In the genomic region with DNA sequence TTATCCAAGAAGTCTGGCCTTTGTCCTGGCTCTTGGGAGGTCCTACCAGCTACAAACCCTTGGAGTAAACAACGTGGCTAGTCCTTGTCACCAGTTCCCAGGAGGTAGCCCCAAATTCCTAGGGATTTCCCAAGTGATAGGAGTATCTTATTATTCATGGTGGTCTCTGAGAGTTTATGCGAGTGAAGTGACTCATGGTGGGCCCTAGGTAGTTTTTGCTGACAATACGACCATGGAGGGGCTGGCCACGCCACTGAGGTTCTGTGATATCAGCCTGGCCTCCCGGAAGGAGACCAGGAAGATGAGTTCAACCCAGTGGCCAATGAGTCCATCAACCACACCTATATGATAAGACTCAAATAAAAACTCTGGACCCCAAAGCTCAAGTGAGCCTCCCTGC, we compare ENCODE assay signal across 2 cellular contexts.
A peak's percentile ranks its signal among the peaks of the same experiment; 100 is the strongest.
TF ChIP-seq lines count a peak whose summit lies in the region.

No MANE protein-coding gene starts in this region.

TF ChIP-seq in GM23338, 12 proteins besides CTCF, POLR2A, EP300 and RAD21:
- no peak for TF ChIP-seq POLR2AphosphoS5 (IDR thresholded peaks at IDR 0.05; ENCODE audit: low read depth)
- no peak for TF ChIP-seq NANOG (IDR thresholded peaks at IDR 0.05; ENCODE audit: borderline replicate concordance)
- TF ChIP-seq, protein P1, sequence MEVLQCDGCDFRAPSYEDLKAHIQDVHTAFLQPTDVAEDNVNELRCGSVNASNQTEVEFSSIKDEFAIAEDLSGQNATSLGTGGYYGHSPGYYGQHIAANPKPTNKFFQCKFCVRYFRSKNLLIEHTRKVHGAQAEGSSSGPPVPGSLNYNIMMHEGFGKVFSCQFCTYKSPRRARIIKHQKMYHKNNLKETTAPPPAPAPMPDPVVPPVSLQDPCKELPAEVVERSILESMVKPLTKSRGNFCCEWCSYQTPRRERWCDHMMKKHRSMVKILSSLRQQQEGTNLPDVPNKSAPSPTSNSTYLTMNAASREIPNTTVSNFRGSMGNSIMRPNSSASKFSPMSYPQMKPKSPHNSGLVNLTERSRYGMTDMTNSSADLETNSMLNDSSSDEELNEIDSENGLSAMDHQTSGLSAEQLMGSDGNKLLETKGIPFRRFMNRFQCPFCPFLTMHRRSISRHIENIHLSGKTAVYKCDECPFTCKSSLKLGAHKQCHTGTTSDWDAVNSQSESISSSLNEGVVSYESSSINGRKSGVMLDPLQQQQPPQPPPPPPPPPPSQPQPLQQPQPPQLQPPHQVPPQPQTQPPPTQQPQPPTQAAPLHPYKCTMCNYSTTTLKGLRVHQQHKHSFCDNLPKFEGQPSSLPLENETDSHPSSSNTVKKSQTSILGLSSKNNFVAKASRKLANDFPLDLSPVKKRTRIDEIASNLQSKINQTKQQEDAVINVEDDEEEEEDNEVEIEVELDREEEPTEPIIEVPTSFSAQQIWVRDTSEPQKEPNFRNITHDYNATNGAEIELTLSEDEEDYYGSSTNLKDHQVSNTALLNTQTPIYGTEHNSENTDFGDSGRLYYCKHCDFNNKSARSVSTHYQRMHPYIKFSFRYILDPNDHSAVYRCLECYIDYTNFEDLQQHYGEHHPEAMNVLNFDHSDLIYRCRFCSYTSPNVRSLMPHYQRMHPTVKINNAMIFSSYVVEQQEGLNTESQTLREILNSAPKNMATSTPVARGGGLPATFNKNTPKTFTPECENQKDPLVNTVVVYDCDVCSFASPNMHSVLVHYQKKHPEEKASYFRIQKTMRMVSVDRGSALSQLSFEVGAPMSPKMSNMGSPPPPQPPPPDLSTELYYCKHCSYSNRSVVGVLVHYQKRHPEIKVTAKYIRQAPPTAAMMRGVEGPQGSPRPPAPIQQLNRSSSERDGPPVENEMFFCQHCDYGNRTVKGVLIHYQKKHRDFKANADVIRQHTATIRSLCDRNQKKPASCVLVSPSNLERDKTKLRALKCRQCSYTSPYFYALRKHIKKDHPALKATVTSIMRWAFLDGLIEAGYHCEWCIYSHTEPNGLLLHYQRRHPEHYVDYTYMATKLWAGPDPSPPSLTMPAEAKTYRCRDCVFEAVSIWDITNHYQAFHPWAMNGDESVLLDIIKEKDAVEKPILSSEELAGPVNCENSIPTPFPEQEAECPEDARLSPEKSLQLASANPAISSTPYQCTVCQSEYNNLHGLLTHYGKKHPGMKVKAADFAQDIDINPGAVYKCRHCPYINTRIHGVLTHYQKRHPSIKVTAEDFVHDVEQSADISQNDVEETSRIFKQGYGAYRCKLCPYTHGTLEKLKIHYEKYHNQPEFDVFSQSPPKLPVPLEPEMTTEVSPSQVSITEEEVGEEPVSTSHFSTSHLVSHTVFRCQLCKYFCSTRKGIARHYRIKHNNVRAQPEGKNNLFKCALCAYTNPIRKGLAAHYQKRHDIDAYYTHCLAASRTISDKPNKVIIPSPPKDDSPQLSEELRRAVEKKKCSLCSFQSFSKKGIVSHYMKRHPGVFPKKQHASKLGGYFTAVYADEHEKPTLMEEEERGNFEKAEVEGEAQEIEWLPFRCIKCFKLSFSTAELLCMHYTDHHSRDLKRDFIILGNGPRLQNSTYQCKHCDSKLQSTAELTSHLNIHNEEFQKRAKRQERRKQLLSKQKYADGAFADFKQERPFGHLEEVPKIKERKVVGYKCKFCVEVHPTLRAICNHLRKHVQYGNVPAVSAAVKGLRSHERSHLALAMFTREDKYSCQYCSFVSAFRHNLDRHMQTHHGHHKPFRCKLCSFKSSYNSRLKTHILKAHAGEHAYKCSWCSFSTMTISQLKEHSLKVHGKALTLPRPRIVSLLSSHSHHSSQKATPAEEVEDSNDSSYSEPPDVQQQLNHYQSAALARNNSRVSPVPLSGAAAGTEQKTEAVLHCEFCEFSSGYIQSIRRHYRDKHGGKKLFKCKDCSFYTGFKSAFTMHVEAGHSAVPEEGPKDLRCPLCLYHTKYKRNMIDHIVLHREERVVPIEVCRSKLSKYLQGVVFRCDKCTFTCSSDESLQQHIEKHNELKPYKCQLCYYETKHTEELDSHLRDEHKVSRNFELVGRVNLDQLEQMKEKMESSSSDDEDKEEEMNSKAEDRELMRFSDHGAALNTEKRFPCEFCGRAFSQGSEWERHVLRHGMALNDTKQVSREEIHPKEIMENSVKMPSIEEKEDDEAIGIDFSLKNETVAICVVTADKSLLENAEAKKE (CRISPR knock-in tag; IDR thresholded peaks at IDR 0.05): no peak
- TF ChIP-seq EZH2 (IDR thresholded peaks at IDR 0.05; ENCODE audit: low read depth, unreplicated experiment): no peak
- TF ChIP-seq, protein P2, sequence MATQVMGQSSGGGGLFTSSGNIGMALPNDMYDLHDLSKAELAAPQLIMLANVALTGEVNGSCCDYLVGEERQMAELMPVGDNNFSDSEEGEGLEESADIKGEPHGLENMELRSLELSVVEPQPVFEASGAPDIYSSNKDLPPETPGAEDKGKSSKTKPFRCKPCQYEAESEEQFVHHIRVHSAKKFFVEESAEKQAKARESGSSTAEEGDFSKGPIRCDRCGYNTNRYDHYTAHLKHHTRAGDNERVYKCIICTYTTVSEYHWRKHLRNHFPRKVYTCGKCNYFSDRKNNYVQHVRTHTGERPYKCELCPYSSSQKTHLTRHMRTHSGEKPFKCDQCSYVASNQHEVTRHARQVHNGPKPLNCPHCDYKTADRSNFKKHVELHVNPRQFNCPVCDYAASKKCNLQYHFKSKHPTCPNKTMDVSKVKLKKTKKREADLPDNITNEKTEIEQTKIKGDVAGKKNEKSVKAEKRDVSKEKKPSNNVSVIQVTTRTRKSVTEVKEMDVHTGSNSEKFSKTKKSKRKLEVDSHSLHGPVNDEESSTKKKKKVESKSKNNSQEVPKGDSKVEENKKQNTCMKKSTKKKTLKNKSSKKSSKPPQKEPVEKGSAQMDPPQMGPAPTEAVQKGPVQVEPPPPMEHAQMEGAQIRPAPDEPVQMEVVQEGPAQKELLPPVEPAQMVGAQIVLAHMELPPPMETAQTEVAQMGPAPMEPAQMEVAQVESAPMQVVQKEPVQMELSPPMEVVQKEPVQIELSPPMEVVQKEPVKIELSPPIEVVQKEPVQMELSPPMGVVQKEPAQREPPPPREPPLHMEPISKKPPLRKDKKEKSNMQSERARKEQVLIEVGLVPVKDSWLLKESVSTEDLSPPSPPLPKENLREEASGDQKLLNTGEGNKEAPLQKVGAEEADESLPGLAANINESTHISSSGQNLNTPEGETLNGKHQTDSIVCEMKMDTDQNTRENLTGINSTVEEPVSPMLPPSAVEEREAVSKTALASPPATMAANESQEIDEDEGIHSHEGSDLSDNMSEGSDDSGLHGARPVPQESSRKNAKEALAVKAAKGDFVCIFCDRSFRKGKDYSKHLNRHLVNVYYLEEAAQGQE (IDR thresholded peaks at IDR 0.05; ENCODE audit: unreplicated experiment): no peak
- TF ChIP-seq STAT1 (IDR thresholded peaks at IDR 0.05; ENCODE audit: unreplicated experiment): no peak
- TF ChIP-seq ZNF331 (CRISPR knock-in tag; IDR thresholded peaks at IDR 0.05; ENCODE audit: low read depth): no peak

TF ChIP-seq in K562, 482 proteins besides CTCF, POLR2A, EP300 and RAD21:
- 0 out of 2 replicates have a peak, but pooled peaks have one; percentile 18 for TF ChIP-seq C11orf30 (IDR thresholded peaks at IDR 0.05; ENCODE audit: low read depth)
- no peak for TF ChIP-seq ZNF75A (CRISPR knock-in tag; IDR thresholded peaks at IDR 0.05)
- no peak for TF ChIP-seq HDAC8 (tag; IDR thresholded peaks at IDR 0.05)
